In the genomic region with DNA sequence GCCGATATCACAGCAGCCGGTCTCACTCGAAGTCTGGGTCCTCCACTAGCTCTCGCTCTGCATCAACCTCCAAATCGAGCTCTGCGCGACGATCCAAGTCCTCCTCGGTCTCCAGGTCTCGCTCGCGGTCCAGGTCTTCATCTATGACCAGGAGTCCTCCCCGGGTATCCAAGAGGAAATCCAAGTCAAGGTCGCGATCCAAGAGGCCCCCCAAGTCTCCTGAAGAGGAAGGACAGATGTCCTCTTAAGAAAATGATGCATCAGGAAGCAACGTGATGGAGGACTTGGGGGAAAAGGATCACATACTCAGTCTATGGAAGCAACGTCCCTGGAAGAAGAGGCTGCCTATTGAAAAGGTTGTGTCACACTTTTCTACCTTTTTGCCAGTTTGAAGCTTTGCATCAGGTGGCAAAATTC, we compare ENCODE assay signal across 8 cellular contexts. TPM values are rescaled to one million over a fixed set of nuclear protein-coding genes. Genes with fewer than 3 reads are reported as not detected.
DNase-seq lines count a peak whose midpoint lies in the region; ATAC-seq and TF ChIP-seq lines count a peak whose summit lies in the region.

No MANE protein-coding gene starts in this region.

- peaks cover 25% of the 10 kb centered on the region for H3K4me1 Mint-ChIP-seq in T-helper 1 cell treated with Interleukin-12 subunit alpha and Interleukin-12 subunit beta and Interleukin-4 antibody, amounts not matched to agents 30 μg/mL and 1 μg/mL, for 36 hours (ENCODE audit: low read depth)
- peaks cover 10% of the 10 kb centered on the region for H3K4me1 Mint-ChIP-seq in dendritic cell treated with granulocyte-macrophage colony-stimulating factor and Interleukin-4, amounts not matched to agents 40 ng/mL and 50 ng/mL, for 4 days (ENCODE audit: low read depth)

- peak overlapping the region; percentile 95 for H3K27ac ChIP-seq in vagina

- H3K4me3 Mint-ChIP-seq in T-helper 1 cell treated with Interleukin-12 subunit alpha and Interleukin-12 subunit beta and Interleukin-4 antibody, amounts not matched to agents 30 μg/mL and 1 μg/mL, for 36 hours, result peak overlapping the region; percentile 98
- H3K4me3 Mint-ChIP-seq in dendritic cell treated with granulocyte-macrophage colony-stimulating factor and Interleukin-4, amounts not matched to agents 40 ng/mL and 50 ng/mL, for 4 days, result peak overlapping the region; percentile 86

- no peak for TF ChIP-seq CTCF in mucosa of descending colon (IDR thresholded peaks at IDR 0.05)
- no peak for TF ChIP-seq CTCF in vagina (IDR thresholded peaks at IDR 0.05)

- intact Hi-C loops in dendritic cell treated with granulocyte-macrophage colony-stimulating factor and Interleukin-4, amounts not matched to agents 40 ng/mL and 50 ng/mL, for 4 days (cut with micrococcal nuclease), result loop anchor here (2.0 to 5.0 kb wide), 5 partner anchors 21 to 697 kb away; a partner anchor contains a TSS
- intact Hi-C loops in mucosa of descending colon (cut with DNase I, micrococcal nuclease), result loop anchor here in 1 of 2 donors (5.0 kb wide), 2 partner anchors 69 to 84 kb away; no protein-coding TSS in a partner anchor
- intact Hi-C loops in vagina (cut with DNase I), result loop anchor here (2.0 kb wide), 1 partner anchor 83 kb away; no protein-coding TSS in a partner anchor

- H3K9me3 Mint-ChIP-seq in T-helper 1 cell treated with Interleukin-12 subunit alpha and Interleukin-12 subunit beta and Interleukin-4 antibody, amounts not matched to agents 30 μg/mL and 1 μg/mL, for 36 hours, result no peaks in the 10 kb centered on the region
- no peaks in the 10 kb centered on the region for H3K9me3 Mint-ChIP-seq in dendritic cell treated with granulocyte-macrophage colony-stimulating factor and Interleukin-4, amounts not matched to agents 40 ng/mL and 50 ng/mL, for 4 days

- peak overlapping the region; percentile 98 for H3K27ac Mint-ChIP-seq in T-helper 1 cell treated with Interleukin-12 subunit alpha and Interleukin-12 subunit beta and Interleukin-4 antibody, amounts not matched to agents 30 μg/mL and 1 μg/mL, for 36 hours
- peak overlapping the region; percentile 95 for H3K27ac Mint-ChIP-seq in dendritic cell treated with granulocyte-macrophage colony-stimulating factor and Interleukin-4, amounts not matched to agents 40 ng/mL and 50 ng/mL, for 4 days

- peaks cover 13% of the 10 kb centered on the region for H3K36me3 Mint-ChIP-seq in T-helper 1 cell treated with Interleukin-12 subunit alpha and Interleukin-12 subunit beta and Interleukin-4 antibody, amounts not matched to agents 30 μg/mL and 1 μg/mL, for 36 hours (ENCODE audit: low read depth)
- peaks cover 21% of the 10 kb centered on the region for H3K36me3 Mint-ChIP-seq in dendritic cell treated with granulocyte-macrophage colony-stimulating factor and Interleukin-4, amounts not matched to agents 40 ng/mL and 50 ng/mL, for 4 days (ENCODE audit: low read depth)

- H3K9me3 ChIP-seq in mucosa of descending colon (no peaks in the 10 kb centered on the region), vagina (no peaks in the 10 kb centered on the region)

- H3K4me3 ChIP-seq in mucosa of descending colon (peak overlapping the region; percentile 84), vagina (peak overlapping the region; percentile 53 to 60)

- no peak for DNase-seq in T-helper 1 cell
- DNase-seq in mucosa of descending colon, result peak in 1 of 3 donors; percentile 61
- DNase-seq in vagina (ENCODE audit: extremely low spot score in 2 of 2), result no peak
- no peak for DNase-seq in NCI-H2196 (lab: John Stamatoyannopoulos, UW; ENCODE audit: unreplicated experiment)

- TF ChIP-seq POLR2A in Raji (IDR thresholded peaks at IDR 0.05; ENCODE audit: insufficient read depth, low read depth, low read length) (0 out of 2 replicates have a peak, but pooled peaks have one; percentile 0), vagina (IDR thresholded peaks at IDR 0.05) (no peak)

- H3K27me3 Mint-ChIP-seq in T-helper 1 cell treated with Interleukin-12 subunit alpha and Interleukin-12 subunit beta and Interleukin-4 antibody, amounts not matched to agents 30 μg/mL and 1 μg/mL, for 36 hours (ENCODE audit: low read depth), result peaks cover 18% of the 10 kb centered on the region
- no peaks in the 10 kb centered on the region for H3K27me3 Mint-ChIP-seq in dendritic cell treated with granulocyte-macrophage colony-stimulating factor and Interleukin-4, amounts not matched to agents 40 ng/mL and 50 ng/mL, for 4 days

- H3K36me3 ChIP-seq in mucosa of descending colon (ENCODE audit: low read depth) (no peaks in the 10 kb centered on the region), vagina (no peaks in the 10 kb centered on the region)

- no peaks in the 10 kb centered on the region for H3K27me3 ChIP-seq in vagina

- H3K4me1 ChIP-seq in mucosa of descending colon (ENCODE audit: low read depth) (peaks cover 7% of the 10 kb centered on the region), vagina (peaks cover 27% of the 10 kb centered on the region)

- ATAC-seq in mucosa of descending colon, result peak; percentile 4
- no peak for ATAC-seq in GM19467 (IDR thresholded peaks at IDR 0.05; ENCODE audit: unreplicated experiment)

RNA-seq across cellular contexts. Expression of a gene that starts 1.1 kb away (rescaled TPM):
- total RNA-seq in mucosa of descending colon, result 10 to 100 TPM; 41.3 to 42.5 (median 41.4) TPM
- 35.1 TPM for total RNA-seq in vagina

RNA-seq across cellular contexts. Expression of a gene that starts 18.6 kb away (rescaled TPM):
- not detected for total RNA-seq in mucosa of descending colon
- total RNA-seq in vagina, result not detected

RNA-seq across cellular contexts. Expression of a gene that starts 21.8 kb away (rescaled TPM):
- total RNA-seq in mucosa of descending colon, result 10 to 100 TPM; 48.2 to 97.5 (median 70.9) TPM
- total RNA-seq in vagina, result 47.9 TPM

RNA-seq across cellular contexts. Expression of a gene that starts 42.8 kb away (rescaled TPM):
- total RNA-seq in mucosa of descending colon (not detected), vagina (not detected)
